ENCODE assay signal across 18 cellular contexts in genomic region chr4:70931359-70931758, GRCh38. TPM values are rescaled to one million over a fixed set of nuclear protein-coding genes. Genes with fewer than 3 reads are reported as not detected.
DNase-seq lines count a peak whose midpoint lies in the region; ATAC-seq, FAIRE-seq and TF ChIP-seq lines count a peak whose summit lies in the region.
"Had no signal": no experiment of that assay in that cellular context is flagged by ENCODE, and none has a peak within 500 bp of the region (broad histone marks: within the 10 kb centered on the region; RNA-seq: fewer than 3 reads in every experiment).

No MANE protein-coding gene starts in this region.

- H3K27ac Mint-ChIP-seq in brain (peak overlapping the region in 3 of 5 experiments; percentile 11 to 58 (median 21)), progenitor cell of endocrine pancreas (peak overlapping the region; percentile 2), WTC11 (no peak overlapping the region)

- CTCF ChIA-PET in WTC11 (lab: Charles Lee) = interaction anchor here (0.5 kb wide), 1 partner anchor 196 kb away, joined by 3 read pairs; no protein-coding TSS in a partner anchor

- POLR2A ChIA-PET in WTC11 (lab: Charles Lee) = no interaction called here

- H3K4me3 ChIP-seq in LNCaP clone FGC (ENCODE audit: low read depth, low read length) = no peak overlapping the region
- H3K4me3 ChIP-seq: K562 had no signal

- peak; percentile 52 for FAIRE-seq in GM19239 (lab: Jason Lieb, UNC)
- FAIRE-seq: H54 had no signal

- TF ChIP-seq CTCF in LNCaP clone FGC (IDR thresholded peaks at IDR 0.05; ENCODE audit: control insufficient read depth, extremely low read depth, insufficient read depth) (no peak), brain (conservative IDR thresholded peaks at IDR 0.05) (no peak), progenitor cell of endocrine pancreas (IDR thresholded peaks at IDR 0.05; ENCODE audit: unreplicated experiment) (no peak), WTC11 (IDR thresholded peaks at IDR 0.05) (no peak)

- peaks cover 26% of the 10 kb centered on the region for H3K4me1 Mint-ChIP-seq in brain
- peaks cover 13% of the 10 kb centered on the region for H3K4me1 Mint-ChIP-seq in progenitor cell of endocrine pancreas (ENCODE audit: low read depth)
- H3K4me1 Mint-ChIP-seq in WTC11 = peaks cover 22% of the 10 kb centered on the region

- H3K9me3 Mint-ChIP-seq in brain (peaks cover 4 to 13% (median 5%) of the 10 kb centered on the region in 5 experiments), progenitor cell of endocrine pancreas (ENCODE audit: low read depth) (peaks cover under 1% of the 10 kb centered on the region), WTC11 (peaks cover 8% of the 10 kb centered on the region)

- H3K27me3 Mint-ChIP-seq in brain (no peaks in the 10 kb centered on the region), progenitor cell of endocrine pancreas (no peaks in the 10 kb centered on the region), WTC11 (ENCODE audit: low read depth) (no peaks in the 10 kb centered on the region)

- no peak overlapping the region for H3K4me3 Mint-ChIP-seq in brain
- no peak overlapping the region for H3K4me3 Mint-ChIP-seq in progenitor cell of endocrine pancreas (ENCODE audit: low read depth)
- no peak overlapping the region for H3K4me3 Mint-ChIP-seq in WTC11
- H3K4me3 Mint-ChIP-seq: CD14-positive monocyte had no signal

- DNase-seq in GM19239 (ENCODE audit: insufficient read length, low spot score) = no peak
- DNase-seq in LNCaP clone FGC (ENCODE audit: low read depth) = peak; percentile 50
- no peak for DNase-seq in progenitor cell of endocrine pancreas (ENCODE audit: low spot score, unreplicated experiment)
- no peak for DNase-seq in WTC11 (ENCODE audit: low spot score)
- DNase-seq in 8988T = no peak
- DNase-seq: Caco-2, DMS53, NCI-H1436 treated with DMSO at 0.1 percent for 48 hours, NCI-H2029 treated with DMSO at 0.1 percent for 48 hours, NCI-H2171 treated with DMSO at 0.1 percent for 48 hours, NCI-H446 treated with DMSO at 0.1 percent for 48 hours, NCI-H748 treated with DMSO at 0.1 percent for 48 hours had no signal

- ATAC-seq in WTC11 (no peak), GM18868 (IDR thresholded peaks at IDR 0.05; ENCODE audit: unreplicated experiment) (no peak)
- ATAC-seq: K562, Panc1 had no signal

- peaks cover 80% of the 10 kb centered on the region for H3K36me3 Mint-ChIP-seq in brain
- H3K36me3 Mint-ChIP-seq in progenitor cell of endocrine pancreas (ENCODE audit: insufficient read depth) = peaks cover 7% of the 10 kb centered on the region
- peaks cover 11% of the 10 kb centered on the region; the same call in 1 of the 2 replicates for H3K36me3 Mint-ChIP-seq in WTC11

TF ChIP-seq in WTC11, 78 proteins besides CTCF, POLR2A, EP300 and RAD21:
- TF ChIP-seq RELA (CRISPR knock-in tag; IDR thresholded peaks at IDR 0.05; ENCODE audit: borderline replicate concordance) = no peak
- no peak for TF ChIP-seq KAT7 (CRISPR knock-in tag; IDR thresholded peaks at IDR 0.05; ENCODE audit: borderline replicate concordance)
- TF ChIP-seq NR2C2 (CRISPR knock-in tag; IDR thresholded peaks at IDR 0.05) = no peak
- TF ChIP-seq E2F1 (CRISPR knock-in tag; IDR thresholded peaks at IDR 0.05) = no peak
- TF ChIP-seq TEAD1 (CRISPR knock-in tag; IDR thresholded peaks at IDR 0.05) = no peak
- no peak for TF ChIP-seq ZSCAN18 (CRISPR knock-in tag; IDR thresholded peaks at IDR 0.05)

RNA-seq across cellular contexts. Expression of gene MOB1B, which starts 29.2 kb away (rescaled TPM):
- polyA plus RNA-seq in brain (ENCODE audit: insufficient read depth, low read depth, low replicate concordance) = 1.4 TPM
- total RNA-seq in progenitor cell of endocrine pancreas = 46.5 and 47.4 TPM in 2 replicates
- 26.1 to 28.6 TPM (median 28.0 TPM) in 3 replicates for total RNA-seq in WTC11 (2021)
